Comparison of ENCODE assay signal across 35 cellular contexts in the genomic region with DNA sequence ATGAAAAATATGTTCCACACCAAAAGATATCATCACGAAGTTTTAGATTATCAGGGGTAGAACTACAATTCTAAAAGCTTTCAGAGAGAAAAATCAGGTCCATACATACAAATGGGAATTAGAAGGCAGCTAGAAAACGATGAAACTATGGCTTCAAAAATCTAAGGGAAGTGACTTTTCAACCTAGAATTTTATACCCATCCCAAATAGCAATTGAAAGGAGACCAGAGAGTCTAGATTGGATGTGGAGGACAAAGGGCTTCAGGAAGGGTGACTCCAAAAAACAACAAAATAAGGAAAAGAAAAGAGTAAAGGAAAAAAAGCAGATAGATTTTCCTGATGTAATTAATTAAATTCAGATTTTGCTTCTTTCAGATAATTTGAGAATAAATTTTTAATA.
"Had no signal": no experiment of that assay in that cellular context is flagged by ENCODE, and none has a peak within 500 bp of the region (broad histone marks: within the 10 kb centered on the region; RNA-seq: fewer than 3 reads in every experiment).

No MANE protein-coding gene starts in this region.

- H3K27me3 Mint-ChIP-seq: activated CD4-positive, alpha-beta memory T cell treated with anti-CD3 and anti-CD28 coated beads for 36 hours; activated CD8-positive, alpha-beta T cell treated with anti-CD3 and anti-CD28 coated beads for 36 hours; activated naive CD8-positive, alpha-beta T cell treated with anti-CD3 and anti-CD28 coated beads for 36 hours; activated T-helper 17 cell treated with anti-CD3 and anti-CD28 coated beads, Interleukin-2, amount 50 U/mL, for 72 hours; T-helper 17 cell had no signal

- H3K36me3 Mint-ChIP-seq: brain had no signal

- H3K4me3 Mint-ChIP-seq: activated B cell treated with CpG ODN at 0.5 μM for 24 hours; activated CD4-positive, alpha-beta memory T cell treated with anti-CD3 and anti-CD28 coated beads for 36 hours; activated CD4-positive, alpha-beta T cell treated with anti-CD3 and anti-CD28 coated beads, Interleukin-2, amount 10 ng/mL, durations not matched to agents 24 days and 14 days; activated CD8-positive, alpha-beta T cell treated with anti-CD3 and anti-CD28 coated beads for 36 hours; activated naive CD4-positive, alpha-beta T cell treated with anti-CD3 and anti-CD28 coated beads for 36 hours; activated naive CD8-positive, alpha-beta T cell treated with anti-CD3 and anti-CD28 coated beads for 36 hours; activated T-cell treated with anti-CD3 and anti-CD28 coated beads, Interleukin-2, amount 50 U/mL, for 4 hours; activated T-cell treated with anti-CD3 and anti-CD28 coated beads, Interleukin-2, amount 50 U/mL, for 72 hours; activated T-helper 1 cell treated with anti-CD3 and anti-CD28 coated beads, Interleukin-12 subunit alpha, Interleukin-12 subunit beta, Interleukin-2, Interleukin-4 antibody, amounts not matched to agents 30 ng/mL and 10 ng/mL and 1 ng/mL, durations not matched to agents 14 hours and 24 hours and 36 hours; activated T-helper 17 cell treated with anti-CD3 and anti-CD28 coated beads, Interleukin-2, amount 50 U/mL, for 72 hours; brain; central memory CD8-positive, alpha-beta T cell; T-helper 17 cell had no signal

- H3K4me1 ChIP-seq: adrenal gland had no signal

- H3K4me1 Mint-ChIP-seq: activated B cell treated with CpG ODN at 0.5 μM for 24 hours; activated naive CD8-positive, alpha-beta T cell treated with anti-CD3 and anti-CD28 coated beads for 36 hours; activated T-helper 17 cell treated with anti-CD3 and anti-CD28 coated beads, Interleukin-2, amount 50 U/mL, for 72 hours; brain; central memory CD8-positive, alpha-beta T cell; T-helper 17 cell had no signal

- H3K36me3 ChIP-seq: adrenal gland, cardiac muscle cell had no signal

- H3K9me3 ChIP-seq: adrenal gland had no signal

- FAIRE-seq: astrocyte, bronchial epithelial cell, TTC549 had no signal

- H3K4me3 ChIP-seq: adrenal gland, cardiac muscle cell had no signal

- DNase-seq: activated B cell treated with CpG ODN at 0.5 μM for 24 hours; activated CD4-positive, alpha-beta memory T cell treated with anti-CD3 and anti-CD28 coated beads for 36 hours; activated CD4-positive, alpha-beta T cell treated with anti-CD3 and anti-CD28 coated beads for 4 hours; activated CD4-positive, alpha-beta T cell treated with anti-CD3 and anti-CD28 coated beads, Interleukin-2, amount 10 ng/mL, durations not matched to agents 24 days and 14 days; activated CD4-positive, alpha-beta T cell treated with anti-CD3 and anti-CD28 coated beads, Interleukin-2, amount 50 U/mL, for 1 hour; activated CD4-positive, alpha-beta T cell treated with anti-CD3 and anti-CD28 coated beads, Interleukin-2, amount 50 U/mL, for 4 hours; activated CD4-positive, CD25-positive, alpha-beta regulatory T cell treated with anti-CD3 and anti-CD28 coated beads, Interleukin-2, amount 50 U/mL, for 72 hours; activated CD8-positive, alpha-beta memory T cell treated with anti-CD3 and anti-CD28 coated beads, Interleukin-2, amount 50 U/mL, for 4 hours; activated CD8-positive, alpha-beta T cell treated with anti-CD3 and anti-CD28 coated beads for 36 hours; activated effector memory CD4-positive, alpha-beta T cell treated with anti-CD3 and anti-CD28 coated beads, Interleukin-2, amount 50 U/mL, for 16 hours; activated gamma-delta T cell treated with Interleukin-2 at 50 U/mL for 16 hours; activated naive CD4-positive, alpha-beta T cell; activated naive CD4-positive, alpha-beta T cell treated with anti-CD3 and anti-CD28 coated beads for 36 hours; activated naive CD4-positive, alpha-beta T cell treated with anti-CD3 and anti-CD28 coated beads, Interleukin-2, amount 50 U/mL, for 16 hours; activated naive CD8-positive, alpha-beta T cell treated with anti-CD3 and anti-CD28 coated beads for 36 hours; activated T-cell treated with anti-CD3 and anti-CD28 coated beads for 4 hours; activated T-cell treated with anti-CD3 and anti-CD28 coated beads, Interleukin-2, amount 50 U/mL, for 1 hour; activated T-cell treated with anti-CD3 and anti-CD28 coated beads, Interleukin-2, amount 50 U/mL, for 4 hours; activated T-cell treated with anti-CD3 and anti-CD28 coated beads, Interleukin-2, amount 50 U/mL, for 72 hours; adrenal gland; amniotic stem cell; aorta; caudate nucleus; cerebellar nuclear complex; T-helper 17 cell had no signal

- H3K27ac Mint-ChIP-seq: activated B cell treated with CpG ODN at 0.5 μM for 24 hours; activated CD4-positive, alpha-beta memory T cell treated with anti-CD3 and anti-CD28 coated beads for 36 hours; activated CD4-positive, alpha-beta T cell treated with anti-CD3 and anti-CD28 coated beads, Interleukin-2, amount 10 ng/mL, durations not matched to agents 24 days and 14 days; activated CD8-positive, alpha-beta T cell treated with anti-CD3 and anti-CD28 coated beads for 36 hours; activated naive CD4-positive, alpha-beta T cell treated with anti-CD3 and anti-CD28 coated beads for 36 hours; activated naive CD4-positive, alpha-beta T cell treated with anti-CD3 and anti-CD28 coated beads, Interleukin-2, amount 50 U/mL, for 72 hours; activated naive CD8-positive, alpha-beta T cell treated with anti-CD3 and anti-CD28 coated beads for 36 hours; activated T-cell treated with anti-CD3 and anti-CD28 coated beads, Interleukin-2, amount 50 U/mL, for 72 hours; activated T-helper 1 cell treated with anti-CD3 and anti-CD28 coated beads, Interleukin-12 subunit alpha, Interleukin-12 subunit beta, Interleukin-2, Interleukin-4 antibody, amounts not matched to agents 30 ng/mL and 10 ng/mL and 1 ng/mL, durations not matched to agents 14 hours and 24 hours and 36 hours; activated T-helper 17 cell treated with anti-CD3 and anti-CD28 coated beads, Interleukin-2, amount 50 U/mL, for 72 hours; brain; T-helper 17 cell had no signal

- H3K27ac ChIP-seq: adrenal gland, cardiac muscle cell, VCaP had no signal

- ATAC-seq: activated CD8-positive, alpha-beta T cell treated with anti-CD3 and anti-CD28 coated beads for 36 hours; activated naive CD4-positive, alpha-beta T cell treated with anti-CD3 and anti-CD28 coated beads, Interleukin-2, amount 50 U/mL, for 72 hours; activated T-cell treated with anti-CD3 and anti-CD28 coated beads, Interleukin-2, amount 50 U/mL, for 4 hours; activated T-cell treated with anti-CD3 and anti-CD28 coated beads, Interleukin-2, amount 50 U/mL, for 72 hours; activated T-helper 17 cell treated with anti-CD3 and anti-CD28 coated beads, Interleukin-2, amount 50 U/mL, for 72 hours; T-helper 17 cell had no signal
